Comparison of ENCODE assay signal across 10 cellular contexts in genomic region chr20:4951299-4951698, GRCh38. TPM values are rescaled to one million over a fixed set of nuclear protein-coding genes. Genes with fewer than 3 reads are reported as not detected.
DNase-seq lines count a peak whose midpoint lies in the region; ATAC-seq, FAIRE-seq and TF ChIP-seq lines count a peak whose summit lies in the region.
"Had no signal": no experiment of that assay in that cellular context is flagged by ENCODE, and none has a peak within 500 bp of the region (broad histone marks: within the 10 kb centered on the region; RNA-seq: fewer than 3 reads in every experiment).

No MANE protein-coding gene starts in this region.

- H3K4me1 ChIP-seq in GM23338 (ENCODE audit: insufficient read depth) (peaks cover 18% of the 10 kb centered on the region), ascending aorta (peaks cover 5 to 18% of the 10 kb centered on the region in 2 donors), left ventricle myocardium inferior (peaks cover 20% of the 10 kb centered on the region)
- H3K4me1 ChIP-seq: parathyroid adenoma had no signal

- H3K27ac ChIP-seq in GM23338 (ENCODE audit: low read depth) (no peak overlapping the region), ascending aorta (peak overlapping the region; percentile 74 to 77), left ventricle myocardium inferior (replicated peaks) (peak overlapping the region; percentile 22)
- H3K27ac ChIP-seq: parathyroid adenoma had no signal

- H3K9me2 ChIP-seq in GM23338 (ENCODE audit: insufficient read depth): no peaks in the 10 kb centered on the region

- ATAC-seq in GM23338: no peak
- no peak for ATAC-seq in HG03159 (IDR thresholded peaks at IDR 0.05; ENCODE audit: unreplicated experiment)

- no peaks in the 10 kb centered on the region; the same call in 1 of the 2 replicates for H4K20me1 ChIP-seq in GM23338 (replicated peaks; ENCODE audit: insufficient read depth)

- DNase-seq in GM23338 (ENCODE audit: low spot score) (no peak), ascending aorta (ENCODE audit: low spot score in 2 of 2) (peak in 1 of 2 donors; percentile 77), left ventricle myocardium inferior (no peak), skeletal muscle cell (ENCODE audit: low read depth) (peak; percentile 49), CD1c-positive myeloid dendritic cell (ENCODE audit: extremely low spot score) (no peak), NOMO-1 (lab: John Stamatoyannopoulos, UW; ENCODE audit: unreplicated experiment in 2 of 2) (no peak), GM19239 (ENCODE audit: insufficient read length, low spot score) (no peak)
- DNase-seq: activated naive CD4-positive, alpha-beta T cell treated with anti-CD3 and anti-CD28 coated beads, Interleukin-2, amount 50 U/mL, for 16 hours had no signal

- no peaks in the 10 kb centered on the region for H3K27me3 Mint-ChIP-seq in GM23338 (ENCODE audit: insufficient read depth, low read depth, poor library complexity)

- H3K9me3 ChIP-seq in ascending aorta: no peaks in the 10 kb centered on the region
- peaks cover 3% of the 10 kb centered on the region for H3K9me3 ChIP-seq in left ventricle myocardium inferior (replicated peaks)

- intact Hi-C loops in ascending aorta (cut with DNase I): loop anchor here (2.0 to 10.0 kb wide), 3 partner anchors 24 to 346 kb away; no protein-coding TSS in a partner anchor
- intact Hi-C loops in left ventricle myocardium inferior (cut with micrococcal nuclease): no loop called here

- H3K79me2 ChIP-seq in GM23338 (replicated peaks; ENCODE audit: insufficient read depth): no peaks in the 10 kb centered on the region

- 0 out of 2 replicates have a peak overlapping the region, but pooled peaks have one; percentile 60 for H3K27ac Mint-ChIP-seq in GM23338

- TF ChIP-seq CTCF in GM23338 (conservative IDR thresholded peaks at IDR 0.05; ENCODE audit: low read depth in 2 of 2) (no peak), ascending aorta (IDR thresholded peaks at IDR 0.05) (no peak), left ventricle myocardium inferior (IDR thresholded peaks at IDR 0.05; ENCODE audit: borderline replicate concordance) (no peak)

- H3K27me3 ChIP-seq in GM23338 (ENCODE audit: insufficient read depth): no peaks in the 10 kb centered on the region
- H3K27me3 ChIP-seq in ascending aorta: no peaks in the 10 kb centered on the region
- no peaks in the 10 kb centered on the region for H3K27me3 ChIP-seq in left ventricle myocardium inferior (ENCODE audit: low read depth)

- no peak overlapping the region for H3K4me3 ChIP-seq in GM23338
- no peak overlapping the region for H3K4me3 ChIP-seq in ascending aorta
- no peak overlapping the region for H3K4me3 ChIP-seq in left ventricle myocardium inferior
- no peak overlapping the region for H3K4me3 ChIP-seq in skeletal muscle cell (ENCODE audit: low read depth, low read length)

- no peaks in the 10 kb centered on the region for H3K9me3 Mint-ChIP-seq in GM23338

- H3K4me3 Mint-ChIP-seq in GM23338: no peak overlapping the region

- H3K36me3 Mint-ChIP-seq in GM23338 (ENCODE audit: low read depth): no peaks in the 10 kb centered on the region

- peaks cover 23% of the 10 kb centered on the region for H3K4me1 Mint-ChIP-seq in GM23338

- FAIRE-seq in GM19239 (lab: Jason Lieb, UNC): no peak

- H3K4me2 ChIP-seq in GM23338: no peak overlapping the region

- H3F3A ChIP-seq in GM23338 (replicated peaks; ENCODE audit: low read depth): no peaks in the 10 kb centered on the region

- no peak overlapping the region for H2AFZ ChIP-seq in GM23338
- H2AFZ ChIP-seq: parathyroid adenoma had no signal

- H3K36me3 ChIP-seq in GM23338 (ENCODE audit: insufficient read depth) (no peaks in the 10 kb centered on the region), ascending aorta (no peaks in the 10 kb centered on the region), left ventricle myocardium inferior (peaks cover 4% of the 10 kb centered on the region)

TF ChIP-seq in GM23338, 12 proteins besides CTCF, POLR2A, EP300 and RAD21 (continues in another document):
- no peak for TF ChIP-seq ZNF331 (CRISPR knock-in tag; IDR thresholded peaks at IDR 0.05; ENCODE audit: low read depth)
- no peak for TF ChIP-seq ZNF114 (CRISPR knock-in tag; IDR thresholded peaks at IDR 0.05)
- TF ChIP-seq ETS1 (IDR thresholded peaks at IDR 0.05): no peak
- no peak for TF ChIP-seq CREB1 (CRISPR knock-in tag; IDR thresholded peaks at IDR 0.05; ENCODE audit: low read depth)
- TF ChIP-seq JUNB (IDR thresholded peaks at IDR 0.05; ENCODE audit: unreplicated experiment): no peak
- no peak for TF ChIP-seq EZH2phosphoT487 (IDR thresholded peaks at IDR 0.05; ENCODE audit: unreplicated experiment)
- no peak for TF ChIP-seq ZNF462 (CRISPR knock-in tag; IDR thresholded peaks at IDR 0.05)
- TF ChIP-seq STAT1 (IDR thresholded peaks at IDR 0.05; ENCODE audit: unreplicated experiment): no peak
- TF ChIP-seq NANOG (IDR thresholded peaks at IDR 0.05; ENCODE audit: borderline replicate concordance): no peak
- no peak for TF ChIP-seq EZH2 (IDR thresholded peaks at IDR 0.05; ENCODE audit: low read depth, unreplicated experiment)

RNA-seq across cellular contexts. Expression of gene SLC23A2, which starts 50.0 kb away (rescaled TPM):
- 13.6 and 20.2 TPM in 2 replicates for total RNA-seq in GM23338 (2014; rRNA removed; shearing (Covaris generic))
- polyA plus RNA-seq in GM23338 (2016; fragmentation: Nextera tagmentation; extraction: Ambion mirVana): 3.8 and 4.4 TPM in 2 replicates
- total RNA-seq in ascending aorta (32.8 TPM), left ventricle myocardium inferior (6.3 TPM)
